19 cellular contexts compared by ENCODE assay signal in genomic region chr6:136980070-136980469, GRCh38. TPM values are rescaled to one million over a fixed set of nuclear protein-coding genes. Genes with fewer than 3 reads are reported as not detected.
DNase-seq lines count a peak whose midpoint lies in the region; ATAC-seq and TF ChIP-seq lines count a peak whose summit lies in the region.
"Had no signal": no experiment of that assay in that cellular context is flagged by ENCODE, and none has a peak within 500 bp of the region (broad histone marks: within the 10 kb centered on the region; RNA-seq: fewer than 3 reads in every experiment).

No MANE protein-coding gene starts in this region.

- DNase-seq in NCI-H1092 treated with DMSO at 0.1 percent for 48 hours (lab: John Stamatoyannopoulos, UW) (peak; percentile 9), NCI-H1092 (lab: John Stamatoyannopoulos, UW) (no peak), Right ventricle myocardium inferior (ENCODE audit: missing footprints) (peak; percentile 45), cardiac septum (ENCODE audit: low spot score) (no peak), left kidney (ENCODE audit: low read depth, low spot score) (peak; percentile 38), HK-2 (ENCODE audit: unreplicated experiment) (no peak), NCI-H187 (lab: John Stamatoyannopoulos, UW) (no peak)
- DNase-seq: 8988T; CD4-positive, CD25-positive, alpha-beta regulatory T cell; CD8-positive, alpha-beta memory T cell; COR-L47; DMS153; DMS79; GDM1; HCEC 1CT had no signal

- no peak for ATAC-seq in Right ventricle myocardium inferior
- no peak for ATAC-seq in SK-N-SH treated with all-trans-retinoic acid at 6 μM for 48 hours
- ATAC-seq: GM23338 had no signal

- intact Hi-C loops in Right ventricle myocardium inferior (cut with DNase I), result no loop called here
- intact Hi-C loops in cardiac septum (cut with DNase I), result no loop called here

TF ChIP-seq in SK-N-SH treated with all-trans-retinoic acid at 6 μM for 48 hours, 23 proteins besides CTCF, POLR2A, EP300 and RAD21:
- TF ChIP-seq TOX (CRISPR knock-in tag; IDR thresholded peaks at IDR 0.05; ENCODE audit: borderline replicate concordance), result no peak
- no peak for TF ChIP-seq GLIS3 (CRISPR knock-in tag; IDR thresholded peaks at IDR 0.05)
- no peak for TF ChIP-seq CREB5 (CRISPR knock-in tag; IDR thresholded peaks at IDR 0.05; ENCODE audit: low read depth)
- no peak for TF ChIP-seq ZFP30 (CRISPR knock-in tag; IDR thresholded peaks at IDR 0.05)
- TF ChIP-seq ZC3H10 (CRISPR knock-in tag; IDR thresholded peaks at IDR 0.05), result no peak
- TF ChIP-seq TCF4 (CRISPR knock-in tag; IDR thresholded peaks at IDR 0.05; ENCODE audit: borderline replicate concordance), result peak; percentile 83
- no peak for TF ChIP-seq PPARA (CRISPR knock-in tag; IDR thresholded peaks at IDR 0.05; ENCODE audit: borderline replicate concordance)
- TF ChIP-seq ZNF8 (CRISPR knock-in tag; IDR thresholded peaks at IDR 0.05), result no peak
- peak; percentile 85 for TF ChIP-seq TSHZ2 (CRISPR knock-in tag; IDR thresholded peaks at IDR 0.05)

RNA-seq across cellular contexts. Expression of gene SLC35D3, which starts 58.0 kb away (rescaled TPM):
- not detected for total RNA-seq in Right ventricle myocardium inferior
- total RNA-seq in cardiac septum, result not detected
- total RNA-seq: A673; CD8-positive, alpha-beta memory T cell; Daoy had no signal

Comparison
In these comparisons a context has a peak if more than half of its experiments do, and no peak if none do; other contexts are left out.
1. DNase-seq: peak in NCI-H1092 treated with DMSO at 0.1 percent for 48 hours (single experiment), Right ventricle myocardium inferior (single experiment) and left kidney (single experiment); none in NCI-H1092 (single experiment), cardiac septum (single experiment), HK-2 (single experiment) and NCI-H187 (0 of 2).